ENCODE assay signal across 32 cellular contexts in genomic region chr19:51188227-51188559, GRCh38. TPM values are rescaled to one million over a fixed set of nuclear protein-coding genes. Genes with fewer than 3 reads are reported as not detected.
"Had no signal": no experiment of that assay in that cellular context is flagged by ENCODE, and none has a peak within 500 bp of the region (broad histone marks: within the 10 kb centered on the region; RNA-seq: fewer than 3 reads in every experiment).

No MANE protein-coding gene starts in this region.

- H3K36me3 Mint-ChIP-seq: mesothelial cell of epicardium had no signal

- H3K27ac Mint-ChIP-seq: dendritic cell treated with granulocyte-macrophage colony-stimulating factor and Interleukin-4, amounts not matched to agents 40 ng/mL and 50 ng/mL, for 4 days; endodermal cell; mesothelial cell of epicardium had no signal

- H3K27me3 ChIP-seq: colonic mucosa, gastrocnemius medialis had no signal

- H3K4me3 ChIP-seq: colonic mucosa, esophagus squamous epithelium, gastrocnemius medialis, heart right ventricle, left lung, lower lobe of right lung, mucosa of descending colon had no signal

- H3K27ac ChIP-seq: colonic mucosa, epithelial cell of prostate, esophagus squamous epithelium, gastrocnemius medialis, heart right ventricle, left lung, lower lobe of right lung had no signal

- H3K4me1 Mint-ChIP-seq: endodermal cell, mesothelial cell of epicardium had no signal

- H3K9me3 ChIP-seq: colonic mucosa, esophagus squamous epithelium, gastrocnemius medialis, heart right ventricle, left lung, lower lobe of right lung, mucosa of descending colon had no signal

- H3K4me3 Mint-ChIP-seq: dendritic cell treated with granulocyte-macrophage colony-stimulating factor and Interleukin-4, amounts not matched to agents 40 ng/mL and 50 ng/mL, for 4 days; effector memory CD8-positive, alpha-beta T cell; endodermal cell; mesothelial cell of epicardium had no signal

- ATAC-seq: effector memory CD8-positive, alpha-beta T cell; esophagus mucosa; gastrocnemius medialis; heart right ventricle; left cardiac atrium; left lung; left ventricle myocardium superior; lower lobe of right lung; mucosa of descending colon had no signal

- H3K4me1 ChIP-seq: colonic mucosa, esophagus squamous epithelium, gastrocnemius medialis, left lung, lower lobe of right lung had no signal

- H3K9me3 Mint-ChIP-seq: dendritic cell treated with granulocyte-macrophage colony-stimulating factor and Interleukin-4, amounts not matched to agents 40 ng/mL and 50 ng/mL, for 4 days; effector memory CD8-positive, alpha-beta T cell; endodermal cell; mesothelial cell of epicardium had no signal

- FAIRE-seq: endometrium, islet of Langerhans, keratinocyte had no signal

- DNase-seq: colonic mucosa; cortex of kidney; effector CD8-positive, alpha-beta T cell; effector memory CD8-positive, alpha-beta T cell; endodermal cell; erythroblast; esophagus squamous epithelium; foreskin fibroblast; foreskin melanocyte; gastrocnemius medialis; glutamatergic neuron; head of caudate nucleus; heart right ventricle; hippocampal formation; left cardiac atrium; left lung; left ventricle myocardium superior; lower lobe of right lung; mesenchymal stem cell; mucosa of descending colon had no signal

- H3K36me3 ChIP-seq: colonic mucosa, esophagus squamous epithelium, gastrocnemius medialis, heart right ventricle, left lung, lower lobe of right lung had no signal

RNA-seq across cellular contexts. Expression of gene CD33, which starts 36.7 kb away (rescaled TPM):
- total RNA-seq: dermis microvascular lymphatic vessel endothelial cell, endodermal cell, glomerular endothelial cell, kidney epithelial cell, lung microvascular endothelial cell, mesothelial cell of epicardium had no signal

RNA-seq across cellular contexts. Expression of gene SIGLEC7, which starts 46.1 kb away (rescaled TPM):
- total RNA-seq: endodermal cell, glomerular endothelial cell, kidney epithelial cell, lower leg skin, lung microvascular endothelial cell, mesothelial cell of epicardium had no signal
- polyA plus RNA-seq: keratinocyte had no signal
